Comparison of ENCODE assay signal across 24 cellular contexts in genomic region chr7:2220506-2220905, GRCh38.
"Had no signal": no experiment of that assay in that cellular context is flagged by ENCODE, and none has a peak within 500 bp of the region (broad histone marks: within the 10 kb centered on the region; RNA-seq: fewer than 3 reads in every experiment).

No MANE protein-coding gene starts in this region.

- H3K9me3 ChIP-seq: colonic mucosa, esophagus squamous epithelium, gastrocnemius medialis, left lung, lower lobe of right lung, mucosa of descending colon had no signal

- H3K27me3 Mint-ChIP-seq: dendritic cell treated with granulocyte-macrophage colony-stimulating factor and Interleukin-4, amounts not matched to agents 40 ng/mL and 50 ng/mL, for 4 days; effector memory CD8-positive, alpha-beta T cell had no signal

- H3K4me1 ChIP-seq: colonic mucosa, left lung had no signal

- H3K4me3 Mint-ChIP-seq: dendritic cell treated with granulocyte-macrophage colony-stimulating factor and Interleukin-4, amounts not matched to agents 40 ng/mL and 50 ng/mL, for 4 days; effector memory CD8-positive, alpha-beta T cell; endodermal cell; mesothelial cell of epicardium had no signal

- H3K27me3 ChIP-seq: colonic mucosa, esophagus squamous epithelium, gastrocnemius medialis, heart right ventricle, left lung had no signal

- H3K27ac ChIP-seq: colonic mucosa, epithelial cell of prostate, esophagus squamous epithelium, gastrocnemius medialis, heart right ventricle, left lung, lower lobe of right lung had no signal

- H3K4me1 Mint-ChIP-seq: mesothelial cell of epicardium had no signal

- ATAC-seq: effector memory CD8-positive, alpha-beta T cell; esophagus mucosa; gastrocnemius medialis; left cardiac atrium; left lung; left ventricle myocardium superior; lower lobe of right lung; mucosa of descending colon had no signal

- DNase-seq: colonic mucosa; cortex of kidney; effector CD8-positive, alpha-beta T cell; effector memory CD8-positive, alpha-beta T cell; endodermal cell; erythroblast; esophagus squamous epithelium; foreskin fibroblast; foreskin melanocyte; gastrocnemius medialis; glutamatergic neuron; head of caudate nucleus; heart right ventricle; hippocampal formation; left cardiac atrium; left ventricle myocardium superior; lower lobe of right lung; mesenchymal stem cell; mucosa of descending colon had no signal

- H3K4me3 ChIP-seq: colonic mucosa, esophagus squamous epithelium, gastrocnemius medialis, heart right ventricle, left lung, lower lobe of right lung, mucosa of descending colon had no signal

- H3K9me3 Mint-ChIP-seq: dendritic cell treated with granulocyte-macrophage colony-stimulating factor and Interleukin-4, amounts not matched to agents 40 ng/mL and 50 ng/mL, for 4 days; effector memory CD8-positive, alpha-beta T cell; endodermal cell; mesothelial cell of epicardium had no signal

- H3K27ac Mint-ChIP-seq: dendritic cell treated with granulocyte-macrophage colony-stimulating factor and Interleukin-4, amounts not matched to agents 40 ng/mL and 50 ng/mL, for 4 days; effector memory CD8-positive, alpha-beta T cell; mesothelial cell of epicardium had no signal

- H3K36me3 ChIP-seq: colonic mucosa had no signal
